Comparison of ENCODE assay signal across 1 cellular context in the genomic region with DNA sequence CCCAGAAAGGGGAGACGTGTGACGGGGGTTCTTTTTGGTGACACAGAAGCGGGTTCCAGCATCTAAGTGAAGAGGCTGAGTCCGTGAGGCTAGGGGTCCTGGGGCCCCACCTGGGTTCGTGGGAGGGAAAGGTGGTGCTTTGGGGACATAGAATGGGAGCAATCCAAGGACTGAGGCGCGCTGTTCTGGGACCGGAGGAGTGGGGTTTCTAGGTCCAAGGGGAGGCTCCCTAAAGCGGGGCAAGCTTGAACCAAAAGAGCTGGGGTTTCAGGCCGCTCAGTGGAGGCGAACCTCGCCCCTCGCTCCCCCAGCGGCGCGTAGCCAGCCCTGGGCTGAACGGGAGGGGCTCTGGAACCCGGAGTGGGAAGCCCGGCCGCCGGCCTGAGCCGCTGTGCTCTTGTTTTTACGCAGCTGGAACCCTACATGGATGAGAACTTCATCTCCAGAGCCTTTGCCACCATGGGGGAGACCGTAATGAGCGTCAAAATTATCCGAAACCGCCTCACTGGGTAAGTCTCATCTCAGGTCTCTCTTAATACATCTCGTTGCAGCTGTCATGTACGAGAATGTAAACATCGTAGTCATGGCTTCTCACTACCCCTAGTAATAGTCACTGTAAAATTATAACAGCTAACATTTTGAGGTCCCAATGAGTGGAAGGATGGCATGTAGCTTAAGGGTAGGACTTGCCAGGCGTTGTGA.
TF ChIP-seq lines count a peak whose summit lies in the region.

No MANE protein-coding gene starts in this region.

TF ChIP-seq in WTC11, 78 proteins besides CTCF, POLR2A, EP300 and RAD21 (continued from another document):
- TF ChIP-seq, protein P1, sequence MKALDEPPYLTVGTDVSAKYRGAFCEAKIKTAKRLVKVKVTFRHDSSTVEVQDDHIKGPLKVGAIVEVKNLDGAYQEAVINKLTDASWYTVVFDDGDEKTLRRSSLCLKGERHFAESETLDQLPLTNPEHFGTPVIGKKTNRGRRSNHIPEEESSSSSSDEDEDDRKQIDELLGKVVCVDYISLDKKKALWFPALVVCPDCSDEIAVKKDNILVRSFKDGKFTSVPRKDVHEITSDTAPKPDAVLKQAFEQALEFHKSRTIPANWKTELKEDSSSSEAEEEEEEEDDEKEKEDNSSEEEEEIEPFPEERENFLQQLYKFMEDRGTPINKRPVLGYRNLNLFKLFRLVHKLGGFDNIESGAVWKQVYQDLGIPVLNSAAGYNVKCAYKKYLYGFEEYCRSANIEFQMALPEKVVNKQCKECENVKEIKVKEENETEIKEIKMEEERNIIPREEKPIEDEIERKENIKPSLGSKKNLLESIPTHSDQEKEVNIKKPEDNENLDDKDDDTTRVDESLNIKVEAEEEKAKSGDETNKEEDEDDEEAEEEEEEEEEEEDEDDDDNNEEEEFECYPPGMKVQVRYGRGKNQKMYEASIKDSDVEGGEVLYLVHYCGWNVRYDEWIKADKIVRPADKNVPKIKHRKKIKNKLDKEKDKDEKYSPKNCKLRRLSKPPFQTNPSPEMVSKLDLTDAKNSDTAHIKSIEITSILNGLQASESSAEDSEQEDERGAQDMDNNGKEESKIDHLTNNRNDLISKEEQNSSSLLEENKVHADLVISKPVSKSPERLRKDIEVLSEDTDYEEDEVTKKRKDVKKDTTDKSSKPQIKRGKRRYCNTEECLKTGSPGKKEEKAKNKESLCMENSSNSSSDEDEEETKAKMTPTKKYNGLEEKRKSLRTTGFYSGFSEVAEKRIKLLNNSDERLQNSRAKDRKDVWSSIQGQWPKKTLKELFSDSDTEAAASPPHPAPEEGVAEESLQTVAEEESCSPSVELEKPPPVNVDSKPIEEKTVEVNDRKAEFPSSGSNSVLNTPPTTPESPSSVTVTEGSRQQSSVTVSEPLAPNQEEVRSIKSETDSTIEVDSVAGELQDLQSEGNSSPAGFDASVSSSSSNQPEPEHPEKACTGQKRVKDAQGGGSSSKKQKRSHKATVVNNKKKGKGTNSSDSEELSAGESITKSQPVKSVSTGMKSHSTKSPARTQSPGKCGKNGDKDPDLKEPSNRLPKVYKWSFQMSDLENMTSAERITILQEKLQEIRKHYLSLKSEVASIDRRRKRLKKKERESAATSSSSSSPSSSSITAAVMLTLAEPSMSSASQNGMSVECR (CRISPR knock-in tag; IDR thresholded peaks at IDR 0.05; ENCODE audit: borderline replicate concordance): no peak
- TF ChIP-seq, protein P2, sequence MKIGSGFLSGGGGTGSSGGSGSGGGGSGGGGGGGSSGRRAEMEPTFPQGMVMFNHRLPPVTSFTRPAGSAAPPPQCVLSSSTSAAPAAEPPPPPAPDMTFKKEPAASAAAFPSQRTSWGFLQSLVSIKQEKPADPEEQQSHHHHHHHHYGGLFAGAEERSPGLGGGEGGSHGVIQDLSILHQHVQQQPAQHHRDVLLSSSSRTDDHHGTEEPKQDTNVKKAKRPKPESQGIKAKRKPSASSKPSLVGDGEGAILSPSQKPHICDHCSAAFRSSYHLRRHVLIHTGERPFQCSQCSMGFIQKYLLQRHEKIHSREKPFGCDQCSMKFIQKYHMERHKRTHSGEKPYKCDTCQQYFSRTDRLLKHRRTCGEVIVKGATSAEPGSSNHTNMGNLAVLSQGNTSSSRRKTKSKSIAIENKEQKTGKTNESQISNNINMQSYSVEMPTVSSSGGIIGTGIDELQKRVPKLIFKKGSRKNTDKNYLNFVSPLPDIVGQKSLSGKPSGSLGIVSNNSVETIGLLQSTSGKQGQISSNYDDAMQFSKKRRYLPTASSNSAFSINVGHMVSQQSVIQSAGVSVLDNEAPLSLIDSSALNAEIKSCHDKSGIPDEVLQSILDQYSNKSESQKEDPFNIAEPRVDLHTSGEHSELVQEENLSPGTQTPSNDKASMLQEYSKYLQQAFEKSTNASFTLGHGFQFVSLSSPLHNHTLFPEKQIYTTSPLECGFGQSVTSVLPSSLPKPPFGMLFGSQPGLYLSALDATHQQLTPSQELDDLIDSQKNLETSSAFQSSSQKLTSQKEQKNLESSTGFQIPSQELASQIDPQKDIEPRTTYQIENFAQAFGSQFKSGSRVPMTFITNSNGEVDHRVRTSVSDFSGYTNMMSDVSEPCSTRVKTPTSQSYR (CRISPR knock-in tag; IDR thresholded peaks at IDR 0.05): no peak
- no peak for TF ChIP-seq ZNF671 (CRISPR knock-in tag; IDR thresholded peaks at IDR 0.05)
- TF ChIP-seq, protein P3, sequence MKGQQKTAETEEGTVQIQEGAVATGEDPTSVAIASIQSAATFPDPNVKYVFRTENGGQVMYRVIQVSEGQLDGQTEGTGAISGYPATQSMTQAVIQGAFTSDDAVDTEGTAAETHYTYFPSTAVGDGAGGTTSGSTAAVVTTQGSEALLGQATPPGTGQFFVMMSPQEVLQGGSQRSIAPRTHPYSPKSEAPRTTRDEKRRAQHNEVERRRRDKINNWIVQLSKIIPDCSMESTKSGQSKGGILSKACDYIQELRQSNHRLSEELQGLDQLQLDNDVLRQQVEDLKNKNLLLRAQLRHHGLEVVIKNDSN (CRISPR knock-in tag; IDR thresholded peaks at IDR 0.05): no peak
- TF ChIP-seq, protein P4, sequence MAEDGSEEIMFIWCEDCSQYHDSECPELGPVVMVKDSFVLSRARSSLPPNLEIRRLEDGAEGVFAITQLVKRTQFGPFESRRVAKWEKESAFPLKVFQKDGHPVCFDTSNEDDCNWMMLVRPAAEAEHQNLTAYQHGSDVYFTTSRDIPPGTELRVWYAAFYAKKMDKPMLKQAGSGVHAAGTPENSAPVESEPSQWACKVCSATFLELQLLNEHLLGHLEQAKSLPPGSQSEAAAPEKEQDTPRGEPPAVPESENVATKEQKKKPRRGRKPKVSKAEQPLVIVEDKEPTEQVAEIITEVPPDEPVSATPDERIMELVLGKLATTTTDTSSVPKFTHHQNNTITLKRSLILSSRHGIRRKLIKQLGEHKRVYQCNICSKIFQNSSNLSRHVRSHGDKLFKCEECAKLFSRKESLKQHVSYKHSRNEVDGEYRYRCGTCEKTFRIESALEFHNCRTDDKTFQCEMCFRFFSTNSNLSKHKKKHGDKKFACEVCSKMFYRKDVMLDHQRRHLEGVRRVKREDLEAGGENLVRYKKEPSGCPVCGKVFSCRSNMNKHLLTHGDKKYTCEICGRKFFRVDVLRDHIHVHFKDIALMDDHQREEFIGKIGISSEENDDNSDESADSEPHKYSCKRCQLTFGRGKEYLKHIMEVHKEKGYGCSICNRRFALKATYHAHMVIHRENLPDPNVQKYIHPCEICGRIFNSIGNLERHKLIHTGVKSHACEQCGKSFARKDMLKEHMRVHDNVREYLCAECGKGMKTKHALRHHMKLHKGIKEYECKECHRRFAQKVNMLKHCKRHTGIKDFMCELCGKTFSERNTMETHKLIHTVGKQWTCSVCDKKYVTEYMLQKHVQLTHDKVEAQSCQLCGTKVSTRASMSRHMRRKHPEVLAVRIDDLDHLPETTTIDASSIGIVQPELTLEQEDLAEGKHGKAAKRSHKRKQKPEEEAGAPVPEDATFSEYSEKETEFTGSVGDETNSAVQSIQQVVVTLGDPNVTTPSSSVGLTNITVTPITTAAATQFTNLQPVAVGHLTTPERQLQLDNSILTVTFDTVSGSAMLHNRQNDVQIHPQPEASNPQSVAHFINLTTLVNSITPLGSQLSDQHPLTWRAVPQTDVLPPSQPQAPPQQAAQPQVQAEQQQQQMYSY (CRISPR knock-in tag; IDR thresholded peaks at IDR 0.05): no peak
- TF ChIP-seq, protein P5, sequence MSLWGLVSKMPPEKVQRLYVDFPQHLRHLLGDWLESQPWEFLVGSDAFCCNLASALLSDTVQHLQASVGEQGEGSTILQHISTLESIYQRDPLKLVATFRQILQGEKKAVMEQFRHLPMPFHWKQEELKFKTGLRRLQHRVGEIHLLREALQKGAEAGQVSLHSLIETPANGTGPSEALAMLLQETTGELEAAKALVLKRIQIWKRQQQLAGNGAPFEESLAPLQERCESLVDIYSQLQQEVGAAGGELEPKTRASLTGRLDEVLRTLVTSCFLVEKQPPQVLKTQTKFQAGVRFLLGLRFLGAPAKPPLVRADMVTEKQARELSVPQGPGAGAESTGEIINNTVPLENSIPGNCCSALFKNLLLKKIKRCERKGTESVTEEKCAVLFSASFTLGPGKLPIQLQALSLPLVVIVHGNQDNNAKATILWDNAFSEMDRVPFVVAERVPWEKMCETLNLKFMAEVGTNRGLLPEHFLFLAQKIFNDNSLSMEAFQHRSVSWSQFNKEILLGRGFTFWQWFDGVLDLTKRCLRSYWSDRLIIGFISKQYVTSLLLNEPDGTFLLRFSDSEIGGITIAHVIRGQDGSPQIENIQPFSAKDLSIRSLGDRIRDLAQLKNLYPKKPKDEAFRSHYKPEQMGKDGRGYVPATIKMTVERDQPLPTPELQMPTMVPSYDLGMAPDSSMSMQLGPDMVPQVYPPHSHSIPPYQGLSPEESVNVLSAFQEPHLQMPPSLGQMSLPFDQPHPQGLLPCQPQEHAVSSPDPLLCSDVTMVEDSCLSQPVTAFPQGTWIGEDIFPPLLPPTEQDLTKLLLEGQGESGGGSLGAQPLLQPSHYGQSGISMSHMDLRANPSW (CRISPR knock-in tag; conservative IDR thresholded peaks at IDR 0.05; ENCODE audit: low read depth): no peak
- TF ChIP-seq, protein P6, sequence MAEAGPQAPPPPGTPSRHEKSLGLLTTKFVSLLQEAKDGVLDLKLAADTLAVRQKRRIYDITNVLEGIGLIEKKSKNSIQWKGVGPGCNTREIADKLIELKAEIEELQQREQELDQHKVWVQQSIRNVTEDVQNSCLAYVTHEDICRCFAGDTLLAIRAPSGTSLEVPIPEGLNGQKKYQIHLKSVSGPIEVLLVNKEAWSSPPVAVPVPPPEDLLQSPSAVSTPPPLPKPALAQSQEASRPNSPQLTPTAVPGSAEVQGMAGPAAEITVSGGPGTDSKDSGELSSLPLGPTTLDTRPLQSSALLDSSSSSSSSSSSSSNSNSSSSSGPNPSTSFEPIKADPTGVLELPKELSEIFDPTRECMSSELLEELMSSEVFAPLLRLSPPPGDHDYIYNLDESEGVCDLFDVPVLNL (CRISPR knock-in tag; IDR thresholded peaks at IDR 0.05; ENCODE audit: borderline replicate concordance, low read depth): no peak
- no peak for TF ChIP-seq RORB (CRISPR knock-in tag; IDR thresholded peaks at IDR 0.05)
- no peak for TF ChIP-seq ZNF232 (CRISPR knock-in tag; IDR thresholded peaks at IDR 0.05)
- no peak for TF ChIP-seq HMGA2 (CRISPR knock-in tag; IDR thresholded peaks at IDR 0.05)
- TF ChIP-seq ZNF138 (CRISPR knock-in tag; conservative IDR thresholded peaks at IDR 0.05): no peak
